In the genomic region with DNA sequence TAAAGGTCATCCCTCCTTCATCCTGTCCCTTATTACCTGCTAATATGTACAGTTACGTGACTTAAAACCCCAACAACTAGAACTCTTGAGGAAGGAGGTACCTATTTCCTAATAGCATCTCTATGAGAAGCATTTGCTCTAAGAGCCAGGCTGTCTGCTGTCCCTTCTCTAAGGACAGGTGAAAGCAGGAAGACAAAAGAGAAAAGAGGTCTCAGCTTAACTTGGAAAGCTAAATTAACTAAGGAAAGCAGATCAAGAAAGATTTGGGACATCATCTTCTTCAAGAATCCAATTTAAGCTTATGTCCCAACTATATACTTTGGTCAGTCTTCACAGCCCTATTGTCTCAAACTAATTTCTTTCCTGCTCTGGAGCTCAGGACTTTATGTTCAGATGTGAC, we compare ENCODE assay signal across 8 cellular contexts. TPM values are rescaled to one million over a fixed set of nuclear protein-coding genes. Genes with fewer than 3 reads are reported as not detected.
A peak's percentile ranks its signal among the peaks of the same experiment; 100 is the strongest.
DNase-seq lines count a peak whose midpoint lies in the region; ATAC-seq and TF ChIP-seq lines count a peak whose summit lies in the region.

No MANE protein-coding gene starts in this region.

- WGBS in liver, result 25% methylated on average over 1 of the region's 1 CpG

- H3K4me1 ChIP-seq in liver (ENCODE audit: control insufficient read depth in 4 of 4, insufficient read depth in 4 of 4, low read length in 3 of 4) (peaks cover 5 to 47% (median 32%) of the 10 kb centered on the region in 4 donors), thoracic aorta (ENCODE audit: control insufficient read depth in 1 of 2, low read depth in 2 of 2) (peaks cover 30 to 58% of the 10 kb centered on the region in 2 donors)

- TF ChIP-seq RAD21 in liver (IDR thresholded peaks at IDR 0.05), result no peak

- H3K4me3 Mint-ChIP-seq in activated CD8-positive, alpha-beta memory T cell treated with anti-CD3 and anti-CD28 coated beads, Interleukin-2, amount 10 ng/mL, durations not matched to agents 7 days and 5 days, result peak overlapping the region; percentile 88
- H3K4me3 Mint-ChIP-seq in activated naive CD8-positive, alpha-beta T cell treated with anti-CD3 and anti-CD28 coated beads, Interleukin-2, amount 10 ng/mL, durations not matched to agents 7 days and 5 days, result peak overlapping the region; percentile 93

- no peaks in the 10 kb centered on the region for H3K9me3 Mint-ChIP-seq in activated CD8-positive, alpha-beta memory T cell treated with anti-CD3 and anti-CD28 coated beads, Interleukin-2, amount 10 ng/mL, durations not matched to agents 7 days and 5 days (ENCODE audit: low read depth)
- no peaks in the 10 kb centered on the region for H3K9me3 Mint-ChIP-seq in activated naive CD8-positive, alpha-beta T cell treated with anti-CD3 and anti-CD28 coated beads, Interleukin-2, amount 10 ng/mL, durations not matched to agents 7 days and 5 days

- no peaks in the 10 kb centered on the region for H3K9me3 ChIP-seq in liver (ENCODE audit: control insufficient read depth in 4 of 4, low read length in 3 of 4)
- no peaks in the 10 kb centered on the region for H3K9me3 ChIP-seq in thoracic aorta

- H3K27me3 ChIP-seq in liver (ENCODE audit: control insufficient read depth in 4 of 4, insufficient read depth in 4 of 4, low read length in 3 of 4) (no peaks in the 10 kb centered on the region), thoracic aorta (replicated peaks; ENCODE audit: insufficient read depth) (no peaks in the 10 kb centered on the region)

- H3K4me3 ChIP-seq in liver (ENCODE audit: low read depth in 1 of 3, low read length in 3 of 3), result peak overlapping the region; percentile 84 to 93 (median 90)
- peak overlapping the region; percentile 87 for H3K4me3 ChIP-seq in thoracic aorta

- no peak for ATAC-seq in activated CD8-positive, alpha-beta memory T cell treated with anti-CD3 and anti-CD28 coated beads, Interleukin-2, amount 10 ng/mL, durations not matched to agents 7 days and 5 days
- no peak for ATAC-seq in activated naive CD8-positive, alpha-beta T cell treated with anti-CD3 and anti-CD28 coated beads, Interleukin-2, amount 10 ng/mL, durations not matched to agents 7 days and 5 days (ENCODE audit: low read depth)
- ATAC-seq in thoracic aorta (ENCODE audit: insufficient number of reproducible peaks, low FRiP score, low read depth), result no peak
- no peak for ATAC-seq in GM19035 (IDR thresholded peaks at IDR 0.05; ENCODE audit: unreplicated experiment)

- H3K36me3 Mint-ChIP-seq in activated CD8-positive, alpha-beta memory T cell treated with anti-CD3 and anti-CD28 coated beads, Interleukin-2, amount 10 ng/mL, durations not matched to agents 7 days and 5 days, result peaks cover 38% of the 10 kb centered on the region
- peaks cover 37% of the 10 kb centered on the region for H3K36me3 Mint-ChIP-seq in activated naive CD8-positive, alpha-beta T cell treated with anti-CD3 and anti-CD28 coated beads, Interleukin-2, amount 10 ng/mL, durations not matched to agents 7 days and 5 days

- no peak for DNase-seq in activated CD8-positive, alpha-beta memory T cell treated with anti-CD3 and anti-CD28 coated beads, Interleukin-2, amount 10 ng/mL, durations not matched to agents 7 days and 5 days
- no peak for DNase-seq in activated CD8-positive, alpha-beta memory T cell treated with anti-CD3 and anti-CD28 coated beads, Interleukin-2, amount 50 U/mL, for 4 hours
- no peak for DNase-seq in activated naive CD8-positive, alpha-beta T cell treated with anti-CD3 and anti-CD28 coated beads, Interleukin-2, amount 10 ng/mL, durations not matched to agents 7 days and 5 days
- DNase-seq in thoracic aorta (ENCODE audit: low spot score) (no peak), NCI-H2227 (lab: John Stamatoyannopoulos, UW; ENCODE audit: unreplicated experiment) (no peak), SHP77 (lab: John Stamatoyannopoulos, UW) (no peak)

- peaks cover 6% of the 10 kb centered on the region for H3K27me3 Mint-ChIP-seq in activated CD8-positive, alpha-beta memory T cell treated with anti-CD3 and anti-CD28 coated beads, Interleukin-2, amount 10 ng/mL, durations not matched to agents 7 days and 5 days
- peaks cover 5% of the 10 kb centered on the region for H3K27me3 Mint-ChIP-seq in activated naive CD8-positive, alpha-beta T cell treated with anti-CD3 and anti-CD28 coated beads, Interleukin-2, amount 10 ng/mL, durations not matched to agents 7 days and 5 days

- no peak for TF ChIP-seq CTCF in liver (IDR thresholded peaks at IDR 0.05; ENCODE audit: low read depth, low read length, missing input control)
- no peak for TF ChIP-seq CTCF in thoracic aorta (IDR thresholded peaks at IDR 0.05)

- H3K36me3 ChIP-seq in liver (ENCODE audit: control insufficient read depth in 4 of 4, insufficient read depth in 3 of 4, low read depth in 1 of 4, low read length in 3 of 4) (no peaks in the 10 kb centered on the region), thoracic aorta (no peaks in the 10 kb centered on the region)

- POLR2A ChIA-PET in activated naive CD8-positive, alpha-beta T cell treated with anti-CD3 and anti-CD28 coated beads, Interleukin-2, amount 10 ng/mL, durations not matched to agents 7 days and 5 days (lab: Charles Lee), result no interaction called here

- no peak overlapping the region for H3K27ac Mint-ChIP-seq in activated CD8-positive, alpha-beta memory T cell treated with anti-CD3 and anti-CD28 coated beads, Interleukin-2, amount 10 ng/mL, durations not matched to agents 7 days and 5 days
- H3K27ac Mint-ChIP-seq in activated naive CD8-positive, alpha-beta T cell treated with anti-CD3 and anti-CD28 coated beads, Interleukin-2, amount 10 ng/mL, durations not matched to agents 7 days and 5 days, result no peak overlapping the region

- H3K27ac ChIP-seq in liver (ENCODE audit: low read depth in 1 of 2, low read length in 2 of 2), result peak overlapping the region in 1 of 2 donors; percentile 10
- peak overlapping the region in 1 of 2 donors; percentile 5 for H3K27ac ChIP-seq in thoracic aorta

- CTCF ChIA-PET in activated CD8-positive, alpha-beta memory T cell treated with anti-CD3 and anti-CD28 coated beads, Interleukin-2, amount 10 ng/mL, durations not matched to agents 7 days and 5 days (lab: Charles Lee), result interaction anchor here (0.7 to 1.6 kb wide), 3 partner anchors 56 to 71 kb away, joined by 3 read pairs; no protein-coding TSS in a partner anchor

- H3K4me1 Mint-ChIP-seq in activated CD8-positive, alpha-beta memory T cell treated with anti-CD3 and anti-CD28 coated beads, Interleukin-2, amount 10 ng/mL, durations not matched to agents 7 days and 5 days, result peaks cover 53% of the 10 kb centered on the region
- peaks cover 47% of the 10 kb centered on the region for H3K4me1 Mint-ChIP-seq in activated naive CD8-positive, alpha-beta T cell treated with anti-CD3 and anti-CD28 coated beads, Interleukin-2, amount 10 ng/mL, durations not matched to agents 7 days and 5 days

- H3K9ac ChIP-seq in liver (ENCODE audit: low read depth in 1 of 2, low read length in 2 of 2), result peak overlapping the region; percentile 92 to 99

TF ChIP-seq in liver, 16 proteins besides CTCF, POLR2A, EP300 and RAD21 (continues in another document):
- no peak for TF ChIP-seq JUND (IDR thresholded peaks at IDR 0.05)
- TF ChIP-seq, protein P1, sequence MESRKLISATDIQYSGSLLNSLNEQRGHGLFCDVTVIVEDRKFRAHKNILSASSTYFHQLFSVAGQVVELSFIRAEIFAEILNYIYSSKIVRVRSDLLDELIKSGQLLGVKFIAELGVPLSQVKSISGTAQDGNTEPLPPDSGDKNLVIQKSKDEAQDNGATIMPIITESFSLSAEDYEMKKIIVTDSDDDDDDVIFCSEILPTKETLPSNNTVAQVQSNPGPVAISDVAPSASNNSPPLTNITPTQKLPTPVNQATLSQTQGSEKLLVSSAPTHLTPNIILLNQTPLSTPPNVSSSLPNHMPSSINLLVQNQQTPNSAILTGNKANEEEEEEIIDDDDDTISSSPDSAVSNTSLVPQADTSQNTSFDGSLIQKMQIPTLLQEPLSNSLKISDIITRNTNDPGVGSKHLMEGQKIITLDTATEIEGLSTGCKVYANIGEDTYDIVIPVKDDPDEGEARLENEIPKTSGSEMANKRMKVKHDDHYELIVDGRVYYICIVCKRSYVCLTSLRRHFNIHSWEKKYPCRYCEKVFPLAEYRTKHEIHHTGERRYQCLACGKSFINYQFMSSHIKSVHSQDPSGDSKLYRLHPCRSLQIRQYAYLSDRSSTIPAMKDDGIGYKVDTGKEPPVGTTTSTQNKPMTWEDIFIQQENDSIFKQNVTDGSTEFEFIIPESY (IDR thresholded peaks at IDR 0.05), result no peak
- no peak for TF ChIP-seq FOXA1 (IDR thresholded peaks at IDR 0.05)
- TF ChIP-seq NR2F2 (IDR thresholded peaks at IDR 0.05), result no peak
- TF ChIP-seq HNF4G (IDR thresholded peaks at IDR 0.05), result no peak
- TF ChIP-seq, protein P2, sequence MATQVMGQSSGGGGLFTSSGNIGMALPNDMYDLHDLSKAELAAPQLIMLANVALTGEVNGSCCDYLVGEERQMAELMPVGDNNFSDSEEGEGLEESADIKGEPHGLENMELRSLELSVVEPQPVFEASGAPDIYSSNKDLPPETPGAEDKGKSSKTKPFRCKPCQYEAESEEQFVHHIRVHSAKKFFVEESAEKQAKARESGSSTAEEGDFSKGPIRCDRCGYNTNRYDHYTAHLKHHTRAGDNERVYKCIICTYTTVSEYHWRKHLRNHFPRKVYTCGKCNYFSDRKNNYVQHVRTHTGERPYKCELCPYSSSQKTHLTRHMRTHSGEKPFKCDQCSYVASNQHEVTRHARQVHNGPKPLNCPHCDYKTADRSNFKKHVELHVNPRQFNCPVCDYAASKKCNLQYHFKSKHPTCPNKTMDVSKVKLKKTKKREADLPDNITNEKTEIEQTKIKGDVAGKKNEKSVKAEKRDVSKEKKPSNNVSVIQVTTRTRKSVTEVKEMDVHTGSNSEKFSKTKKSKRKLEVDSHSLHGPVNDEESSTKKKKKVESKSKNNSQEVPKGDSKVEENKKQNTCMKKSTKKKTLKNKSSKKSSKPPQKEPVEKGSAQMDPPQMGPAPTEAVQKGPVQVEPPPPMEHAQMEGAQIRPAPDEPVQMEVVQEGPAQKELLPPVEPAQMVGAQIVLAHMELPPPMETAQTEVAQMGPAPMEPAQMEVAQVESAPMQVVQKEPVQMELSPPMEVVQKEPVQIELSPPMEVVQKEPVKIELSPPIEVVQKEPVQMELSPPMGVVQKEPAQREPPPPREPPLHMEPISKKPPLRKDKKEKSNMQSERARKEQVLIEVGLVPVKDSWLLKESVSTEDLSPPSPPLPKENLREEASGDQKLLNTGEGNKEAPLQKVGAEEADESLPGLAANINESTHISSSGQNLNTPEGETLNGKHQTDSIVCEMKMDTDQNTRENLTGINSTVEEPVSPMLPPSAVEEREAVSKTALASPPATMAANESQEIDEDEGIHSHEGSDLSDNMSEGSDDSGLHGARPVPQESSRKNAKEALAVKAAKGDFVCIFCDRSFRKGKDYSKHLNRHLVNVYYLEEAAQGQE (IDR thresholded peaks at IDR 0.05), result no peak
- no peak for TF ChIP-seq YY1 (IDR thresholded peaks at IDR 0.05)
- no peak for TF ChIP-seq FOXA2 (IDR thresholded peaks at IDR 0.05)

RNA-seq across cellular contexts. Expression of a gene that starts 2.9 kb away (rescaled TPM):
- total RNA-seq in activated CD8-positive, alpha-beta memory T cell treated with anti-CD3 and anti-CD28 coated beads, Interleukin-2, amount 10 ng/mL, durations not matched to agents 7 days and 5 days, result 10 to 100 TPM; 22.3 to 30.1 TPM
- 10 to 100 TPM; 34.9 to 39.8 TPM for total RNA-seq in activated naive CD8-positive, alpha-beta T cell treated with anti-CD3 and anti-CD28 coated beads, Interleukin-2, amount 10 ng/mL, durations not matched to agents 7 days and 5 days
- total RNA-seq in liver (10 to 100 TPM; 26.1 to 44.8 TPM), thoracic aorta (10 to 100 TPM; 40.6 to 42.7 TPM)
- polyA plus RNA-seq in liver, result 10 to 100 TPM in 1 of 2 donors, 1 to 10 TPM in 1; 7.2 to 18.4 TPM
